In the genomic region with DNA sequence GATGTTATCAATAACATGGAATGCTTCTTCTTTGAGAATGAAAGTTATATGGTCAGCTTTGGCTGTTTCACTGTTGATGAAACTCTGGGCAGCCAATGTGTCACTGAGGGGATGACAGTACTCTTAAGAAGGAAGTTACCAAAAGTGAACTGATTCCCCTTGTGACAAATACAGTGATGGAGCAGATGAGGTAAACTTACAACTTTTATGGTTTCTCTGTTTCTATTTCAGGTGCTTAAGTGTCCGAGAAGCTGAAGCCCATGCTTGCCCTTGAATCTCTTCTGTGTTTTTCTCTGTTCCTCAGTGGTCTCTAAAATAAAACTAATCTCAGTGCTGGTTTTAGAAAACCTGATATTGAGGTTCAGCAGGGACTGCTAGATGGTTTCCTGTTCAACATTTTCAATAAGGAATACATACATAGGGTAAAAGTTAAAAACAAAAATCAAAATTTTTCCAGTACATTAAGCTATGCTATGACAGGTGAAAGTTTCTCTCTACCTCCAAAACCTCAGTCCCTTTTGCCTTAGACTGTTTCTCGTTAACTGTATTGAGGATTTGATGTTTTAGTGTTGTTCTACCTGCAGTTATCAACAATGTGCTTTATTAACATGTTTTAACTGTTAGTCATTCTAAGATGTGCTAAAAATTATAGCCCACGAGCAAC, we compare ENCODE assay signal across 9 cellular contexts.
DNase-seq lines count a peak whose midpoint lies in the region; ATAC-seq and TF ChIP-seq lines count a peak whose summit lies in the region.
"Had no signal": no experiment of that assay in that cellular context is flagged by ENCODE, and none has a peak within 500 bp of the region (broad histone marks: within the 10 kb centered on the region; RNA-seq: fewer than 3 reads in every experiment).

No MANE protein-coding gene starts in this region.

- H3K4me2 ChIP-seq in OCI-LY7 (ENCODE audit: low read length): no peak overlapping the region

- no peak overlapping the region for H3K4me3 ChIP-seq in OCI-LY7 (ENCODE audit: low read depth, low read length, poor library complexity, severe bottlenecking)

- no peak overlapping the region for H3K27ac ChIP-seq in OCI-LY7 (ENCODE audit: low read depth, low read length, poor library complexity, severe bottlenecking)

- peak; percentile 17 for DNase-seq in OCI-LY7 (ENCODE audit: low spot score)
- DNase-seq in NCI-H1930 (lab: John Stamatoyannopoulos, UW): no peak
- DNase-seq in erythroblast (lab: John Stamatoyannopoulos, UW): no peak
- DNase-seq in left lobe of liver (ENCODE audit: low spot score): no peak
- DNase-seq in 8988T: no peak
- DNase-seq: COR-L47 had no signal

- peak overlapping the region; percentile 26; the same call in 1 of the 2 replicates for H2AFZ ChIP-seq in OCI-LY7 (ENCODE audit: low read length)

- H3K36me3 ChIP-seq in OCI-LY7 (ENCODE audit: insufficient read depth, low read length): no peaks in the 10 kb centered on the region

- ATAC-seq in GM18907 (IDR thresholded peaks at IDR 0.05; ENCODE audit: unreplicated experiment): peak; percentile 98
- peak; percentile 98 for ATAC-seq in GM21528 (IDR thresholded peaks at IDR 0.05; ENCODE audit: low FRiP score, unreplicated experiment)
- peak; percentile 96 for ATAC-seq in HG03064 (IDR thresholded peaks at IDR 0.05; ENCODE audit: low read depth, unreplicated experiment)
- ATAC-seq in left lobe of liver: no peak

- peaks cover 4% of the 10 kb centered on the region for H3K4me1 ChIP-seq in OCI-LY7 (ENCODE audit: insufficient read depth, low read length, poor library complexity, severe bottlenecking)

- BruUV-seq in OCI-LY7 (replicated peaks; lab: Mats Ljungman, UMichigan): no TSS peak

- intact Hi-C loops in OCI-LY7 (cut with micrococcal nuclease; ENCODE audit: unreplicated experiment): no loop called here

- H3K9me3 ChIP-seq in OCI-LY7 (ENCODE audit: low read length): no peaks in the 10 kb centered on the region; the same call in 1 of the 2 replicates

- CTCF ChIA-PET in OCI-LY7 (lab: Charles Lee; ENCODE audit: unreplicated experiment): no interaction called here

- POLR2A ChIA-PET in OCI-LY7 (lab: Charles Lee): interaction anchor here (0.7 to 1.7 kb wide), 2 partner anchors 11 to 1805 kb away, joined by 3 to 10 read pairs; no protein-coding TSS in a partner anchor

- TF ChIP-seq CTCF in OCI-LY7 (conservative IDR thresholded peaks at IDR 0.05; ENCODE audit: low read length): no peak

- H4K20me1 ChIP-seq in OCI-LY7 (ENCODE audit: insufficient read depth, low read length): no peaks in the 10 kb centered on the region

- H3K79me2 ChIP-seq in OCI-LY7 (ENCODE audit: insufficient read depth, low read depth, low read length): no peaks in the 10 kb centered on the region

- no peaks in the 10 kb centered on the region for H3K9me2 ChIP-seq in OCI-LY7 (ENCODE audit: insufficient read depth, low read length)

- no peak for TF ChIP-seq POLR2A in erythroblast (IDR thresholded peaks at IDR 0.05; ENCODE audit: low read length)
